Comparison of ENCODE assay signal across 8 cellular contexts in genomic region chr4:174764105-174764729, GRCh38.
DNase-seq lines count a peak whose midpoint lies in the region; ATAC-seq and TF ChIP-seq lines count a peak whose summit lies in the region.

No MANE protein-coding gene starts in this region.

- H3K9me2 ChIP-seq in neural cell (ENCODE audit: insufficient read depth, low read length), result no peaks in the 10 kb centered on the region

- H3K79me2 ChIP-seq in neural cell (replicated peaks; ENCODE audit: insufficient read depth, low read length), result no peaks in the 10 kb centered on the region

- H3K27ac ChIP-seq in neural cell (ENCODE audit: low read length), result no peak overlapping the region

- no peaks in the 10 kb centered on the region for H3K9me3 ChIP-seq in neural cell (ENCODE audit: low read length)

- H3K4me3 ChIP-seq in neural cell (ENCODE audit: low read length), result no peak overlapping the region

- no peaks in the 10 kb centered on the region for H4K20me1 ChIP-seq in neural cell (ENCODE audit: insufficient read depth)

- H3K36me3 ChIP-seq in neural cell (ENCODE audit: insufficient read depth, low read length), result no peaks in the 10 kb centered on the region

- H3K4me2 ChIP-seq in neural cell (ENCODE audit: low read length), result no peak overlapping the region

- H2AFZ ChIP-seq in neural cell (ENCODE audit: low read depth, low read length), result no peak overlapping the region

- H3K9ac ChIP-seq in neural cell (ENCODE audit: low read length), result no peak overlapping the region

- ATAC-seq in GM21367 (IDR thresholded peaks at IDR 0.05; ENCODE audit: unreplicated experiment) (peak; percentile 80), HG03565 (IDR thresholded peaks at IDR 0.05; ENCODE audit: unreplicated experiment) (peak; percentile 64)

- no peaks in the 10 kb centered on the region for H3K27me3 ChIP-seq in neural cell (ENCODE audit: insufficient read depth, low read depth, low read length)

- peak; percentile 77 for TF ChIP-seq RAD21 in neural cell (conservative IDR thresholded peaks at IDR 0.05)

- peak; percentile 76 for TF ChIP-seq CTCF in neural cell (IDR thresholded peaks at IDR 0.05; ENCODE audit: poor library complexity, severe bottlenecking)

- H3F3A ChIP-seq in neural cell (ENCODE audit: insufficient read depth, low read length, poor library complexity, severe bottlenecking), result no peaks in the 10 kb centered on the region

- TF ChIP-seq EP300 in neural cell (conservative IDR thresholded peaks at IDR 0.05; ENCODE audit: poor library complexity, severe bottlenecking), result no peak

- DNase-seq in DMS153 treated with DMSO at 0.1 percent for 48 hours (lab: John Stamatoyannopoulos, UW; ENCODE audit: unreplicated experiment) (peak; percentile 48), NOMO-1 treated with DMSO at 0.1 percent for 48 hours (lab: John Stamatoyannopoulos, UW; ENCODE audit: unreplicated experiment) (peak; percentile 19), dermis blood vessel endothelial cell (peak; percentile 19), activated gamma-delta T cell treated with Interleukin-2 at 50 U/mL for 16 hours (no peak)
- DNase-seq in activated CD8-positive, alpha-beta memory T cell treated with anti-CD3 and anti-CD28 coated beads, Interleukin-2, amount 50 U/mL, for 4 hours, result no peak

TF ChIP-seq in neural cell, 6 proteins besides CTCF, POLR2A, EP300 and RAD21:
- TF ChIP-seq SMC3 (conservative IDR thresholded peaks at IDR 0.05; ENCODE audit: poor library complexity) (peak; percentile 83), REST (IDR thresholded peaks at IDR 0.05; ENCODE audit: borderline replicate concordance) (no peak), EZH2 (IDR thresholded peaks at IDR 0.05; ENCODE audit: borderline replicate concordance, insufficient read depth, low read length, poor library complexity, severe bottlenecking) (no peak)
TF ChIP-seq in neural cell: peak in this region for 1.

Comparison
In these comparisons a context has a peak if more than half of its experiments do, and no peak if none do; other contexts are left out.
1. DNase-seq: peak in DMS153 treated with DMSO at 0.1 percent for 48 hours (single experiment), NOMO-1 treated with DMSO at 0.1 percent for 48 hours (single experiment) and dermis blood vessel endothelial cell (single experiment); none in activated CD8-positive, alpha-beta memory T cell treated with anti-CD3 and anti-CD28 coated beads, Interleukin-2, amount 50 U/mL, for 4 hours (single experiment) and activated gamma-delta T cell treated with Interleukin-2 at 50 U/mL for 16 hours (single experiment).